Comparison of ENCODE assay signal across 1 cellular context in the genomic region with DNA sequence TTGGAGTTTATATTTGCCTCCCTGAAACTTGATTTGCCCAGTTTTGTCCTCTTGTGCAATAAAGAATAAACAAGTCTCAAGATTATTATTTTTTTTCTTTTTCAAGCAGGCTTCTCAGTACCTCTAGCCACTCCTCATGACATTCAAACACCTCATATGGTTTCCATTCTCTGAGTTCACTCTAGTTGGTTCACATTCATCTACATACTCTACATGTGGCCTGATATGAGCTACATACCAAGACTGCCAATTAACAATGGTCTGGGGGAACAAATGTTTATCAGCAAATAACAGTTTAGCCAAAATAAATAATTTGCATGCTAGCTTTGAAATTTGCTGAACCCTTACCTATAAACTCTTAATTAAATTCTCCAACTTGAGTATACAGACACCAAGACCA.
A peak's percentile ranks its signal among the peaks of the same experiment; 100 is the strongest.
TF ChIP-seq lines count a peak whose summit lies in the region.

No MANE protein-coding gene starts in this region.

TF ChIP-seq in IMR-90, 13 proteins besides CTCF, POLR2A, EP300 and RAD21:
- no peak for TF ChIP-seq ELK1 (IDR thresholded peaks at IDR 0.05; ENCODE audit: borderline replicate concordance, low read depth, low read length)
- TF ChIP-seq CEBPB (IDR thresholded peaks at IDR 0.05; ENCODE audit: low read depth, low read length): peak; percentile 41; the same call in 1 of the 2 replicates
